Comparison of ENCODE assay signal across 8 cellular contexts in the genomic region with DNA sequence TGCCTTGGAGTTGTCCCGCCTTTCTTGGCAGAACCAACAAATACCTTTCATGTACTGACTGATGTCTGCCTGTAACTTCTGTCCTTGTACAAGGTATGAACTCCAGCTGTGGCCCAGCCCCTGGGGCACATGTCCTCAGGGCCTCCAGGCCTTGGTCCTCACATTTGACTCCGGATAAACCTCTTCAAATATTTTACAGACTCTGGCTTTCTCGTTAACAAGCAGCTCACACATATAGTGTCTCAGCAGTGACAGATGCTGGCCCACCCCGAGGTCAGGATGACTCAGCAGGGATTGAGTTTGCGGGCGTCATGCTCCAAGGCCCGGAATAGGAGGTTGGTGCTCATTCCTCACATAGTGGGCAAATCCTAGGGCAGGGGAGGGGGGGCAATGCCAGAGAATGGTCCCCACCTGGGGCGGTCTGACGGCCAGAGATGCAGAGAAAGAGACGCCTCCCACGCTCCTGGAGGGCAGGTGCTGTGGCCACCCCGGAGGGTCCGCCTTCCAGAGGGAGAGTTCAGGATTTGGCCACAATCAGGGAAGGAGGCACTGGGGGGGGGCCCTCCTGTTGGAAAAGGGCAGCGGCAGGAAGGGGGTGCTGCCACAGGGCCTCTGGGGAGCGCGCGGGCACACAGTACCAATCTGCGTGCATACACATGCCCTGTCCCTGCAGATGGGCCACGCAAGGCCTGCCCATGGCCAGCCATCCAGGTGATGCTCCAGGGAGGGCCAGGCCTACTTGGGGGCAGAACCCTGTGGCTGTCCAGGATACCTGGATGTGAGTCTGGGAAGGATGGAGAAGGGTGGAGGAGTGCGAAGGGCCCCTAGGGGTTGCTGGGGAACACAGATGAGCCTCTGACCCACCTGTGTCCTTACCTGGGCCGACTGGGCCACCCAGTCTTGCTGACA. TPM values are rescaled to one million over a fixed set of nuclear protein-coding genes. Genes with fewer than 3 reads are reported as not detected.
DNase-seq lines count a peak whose midpoint lies in the region; ATAC-seq and TF ChIP-seq lines count a peak whose summit lies in the region.
"Not testable (repeated sequence)": the region's sequence is repeated elsewhere in the genome, so short reads cannot be mapped to it uniquely, and the experiment has no call there.

No MANE protein-coding gene starts in this region.

- H3K4me3 Mint-ChIP-seq in GM23338; activated CD4-positive, alpha-beta T cell treated with anti-CD3 and anti-CD28 coated beads, Interleukin-2, amount 10 ng/mL, durations not matched to agents 24 days and 14 days: not testable (repeated sequence)
- H3K4me3 Mint-ChIP-seq in brain: peak overlapping the region in 3 of 5 experiments; percentile 46 to 65 (median 60)

- not testable (repeated sequence) for H3K9me2 ChIP-seq in GM23338 (ENCODE audit: insufficient read depth)

- not testable (repeated sequence) for H3K9me3 Mint-ChIP-seq in GM23338; activated CD4-positive, alpha-beta T cell treated with anti-CD3 and anti-CD28 coated beads, Interleukin-2, amount 10 ng/mL, durations not matched to agents 24 days and 14 days; brain

- not testable (repeated sequence) for TF ChIP-seq CTCF in GM23338 (conservative IDR thresholded peaks at IDR 0.05; ENCODE audit: low read depth in 2 of 2); brain (conservative IDR thresholded peaks at IDR 0.05); foreskin keratinocyte (conservative IDR thresholded peaks at IDR 0.05); smooth muscle cell (IDR thresholded peaks at IDR 0.05; ENCODE audit: borderline replicate concordance, insufficient read depth, poor library complexity, severe bottlenecking)

- not testable (repeated sequence) for H3K4me2 ChIP-seq in GM23338
- peak overlapping the region; percentile 63 for H3K4me2 ChIP-seq in smooth muscle cell

- H3K9ac ChIP-seq in smooth muscle cell (ENCODE audit: low read depth): not testable (repeated sequence)

- H3K36me3 Mint-ChIP-seq in GM23338 (ENCODE audit: low read depth): peaks cover 26% of the 10 kb centered on the region
- H3K36me3 Mint-ChIP-seq in activated CD4-positive, alpha-beta T cell treated with anti-CD3 and anti-CD28 coated beads, Interleukin-2, amount 10 ng/mL, durations not matched to agents 24 days and 14 days (ENCODE audit: low read depth): peaks cover 32% of the 10 kb centered on the region
- not testable (repeated sequence) for H3K36me3 Mint-ChIP-seq in brain

- H3K27ac Mint-ChIP-seq in GM23338 (peak overlapping the region; percentile 71; the same call in 1 of the 2 replicates), brain (peak overlapping the region; percentile 72 to 96 (median 91))
- peak overlapping the region; percentile 55 for H3K27ac Mint-ChIP-seq in activated CD4-positive, alpha-beta T cell treated with anti-CD3 and anti-CD28 coated beads, Interleukin-2, amount 10 ng/mL, durations not matched to agents 24 days and 14 days

- peaks cover 93% of the 10 kb centered on the region for H3K79me2 ChIP-seq in GM23338 (replicated peaks; ENCODE audit: insufficient read depth)
- H3K79me2 ChIP-seq in smooth muscle cell (ENCODE audit: low read depth): peaks cover 48% of the 10 kb centered on the region

- H3K4me1 Mint-ChIP-seq in GM23338 (peaks cover 42% of the 10 kb centered on the region), brain (peaks cover 57% of the 10 kb centered on the region)
- peaks cover 45% of the 10 kb centered on the region for H3K4me1 Mint-ChIP-seq in activated CD4-positive, alpha-beta T cell treated with anti-CD3 and anti-CD28 coated beads, Interleukin-2, amount 10 ng/mL, durations not matched to agents 24 days and 14 days

- WGBS in smooth muscle cell (ENCODE audit: low lambda C conversion rate): 57% methylated on average over 21 of the region's 21 CpGs

- H4K20me1 ChIP-seq in GM23338 (replicated peaks; ENCODE audit: insufficient read depth): peaks cover 30% of the 10 kb centered on the region
- H4K20me1 ChIP-seq in smooth muscle cell (ENCODE audit: low read depth): peaks cover 55% of the 10 kb centered on the region

- not testable (repeated sequence) for H3F3A ChIP-seq in GM23338 (replicated peaks; ENCODE audit: low read depth); smooth muscle cell (ENCODE audit: low read depth)

- H3K4me1 ChIP-seq in GM23338 (ENCODE audit: insufficient read depth); foreskin keratinocyte; smooth muscle cell (ENCODE audit: low read depth): not testable (repeated sequence)

- H3K27me3 Mint-ChIP-seq in GM23338 (ENCODE audit: insufficient read depth, low read depth, poor library complexity); activated CD4-positive, alpha-beta T cell treated with anti-CD3 and anti-CD28 coated beads, Interleukin-2, amount 10 ng/mL, durations not matched to agents 24 days and 14 days; brain: not testable (repeated sequence)

- H3K27ac ChIP-seq in GM23338 (ENCODE audit: low read depth); foreskin keratinocyte: not testable (repeated sequence)
- H3K27ac ChIP-seq in smooth muscle cell (ENCODE audit: low read depth): peak overlapping the region; percentile 72

- H3K9me3 ChIP-seq in smooth muscle cell (replicated peaks; ENCODE audit: low read depth): not testable (repeated sequence)

- H3K27me3 ChIP-seq in GM23338 (ENCODE audit: insufficient read depth); foreskin keratinocyte; smooth muscle cell (ENCODE audit: low read depth): not testable (repeated sequence)

- not testable (repeated sequence) for ATAC-seq in GM23338
- peak; percentile 71 for ATAC-seq in foreskin keratinocyte

- H3K36me3 ChIP-seq in GM23338 (ENCODE audit: insufficient read depth); smooth muscle cell (ENCODE audit: low read depth): not testable (repeated sequence)

- H2AFZ ChIP-seq in GM23338; smooth muscle cell (ENCODE audit: low read depth): not testable (repeated sequence)

- intact Hi-C loops in activated CD4-positive, alpha-beta T cell treated with anti-CD3 and anti-CD28 coated beads, Interleukin-2, amount 10 ng/mL, durations not matched to agents 24 days and 14 days (cut with micrococcal nuclease): not testable (repeated sequence)

- DNase-seq in AG08396 (ENCODE audit: low spot score): peak; percentile 49
- not testable (repeated sequence) for DNase-seq in GM23338 (ENCODE audit: low spot score); activated CD4-positive, alpha-beta T cell treated with anti-CD3 and anti-CD28 coated beads, Interleukin-2, amount 10 ng/mL, durations not matched to agents 24 days and 14 days; smooth muscle cell (lab: John Stamatoyannopoulos, UW; ENCODE audit: unreplicated experiment)
- DNase-seq in NCI-H524 (lab: John Stamatoyannopoulos, UW): peak; percentile 37 to 73
- peak in 1 of 2 donors; percentile 34 for DNase-seq in foreskin keratinocyte
- peak; percentile 17 for DNase-seq in midbrain (lab: John Stamatoyannopoulos, UW)

- H3K4me3 ChIP-seq in GM23338, smooth muscle cell: not testable (repeated sequence)

RNA-seq across cellular contexts. Expression of gene SPN, which starts 58.2 kb away (rescaled TPM):
- 2.1 and 2.3 TPM in 2 replicates for total RNA-seq in GM23338 (2014; rRNA removed; shearing (Covaris generic))
- 0.52 and 0.82 TPM in 2 replicates for polyA plus RNA-seq in GM23338 (2016; fragmentation: Nextera tagmentation; extraction: Ambion mirVana)
- total RNA-seq in activated CD4-positive, alpha-beta T cell treated with anti-CD3 and anti-CD28 coated beads, Interleukin-2, amount 10 ng/mL, durations not matched to agents 24 days and 14 days: 157 and 165 TPM in 2 replicates
- polyA plus RNA-seq in brain (ENCODE audit: insufficient read depth, low read depth, low replicate concordance): 0.37 TPM
- not detected in 2 replicates for total RNA-seq in foreskin keratinocyte
- not detected in 2 replicates for polyA plus RNA-seq in foreskin keratinocyte
- not detected in 2 replicates for total RNA-seq in smooth muscle cell
- not detected in 2 replicates for polyA plus RNA-seq in smooth muscle cell

Comparison
In these comparisons a context has a peak if more than half of its experiments do, and no peak if none do; other contexts are left out.
1. RNA of gene SPN, which starts 58.2 kb away (total RNA-seq): 157 to 165 TPM in activated CD4-positive, alpha-beta T cell treated with anti-CD3 and anti-CD28 coated beads, Interleukin-2, amount 10 ng/mL, durations not matched to agents 24 days and 14 days; 2.1 to 2.3 TPM in GM23338, not detected in foreskin keratinocyte and not detected in smooth muscle cell; every median in the first group is over 10 times any median in the second.
2. Peak in every context shown above with its lines, with median percentiles within 50 percentile points of each other: H3K27ac Mint-ChIP-seq.